In genomic region chr11:62791501-62792192, GRCh38 we compare ENCODE assay signal across 8 cellular contexts. TPM values are rescaled to one million over a fixed set of nuclear protein-coding genes. Genes with fewer than 3 reads are reported as not detected.
DNase-seq lines count a peak whose midpoint lies in the region; ATAC-seq and FAIRE-seq lines count a peak whose summit lies in the region.

A gene with protein sequence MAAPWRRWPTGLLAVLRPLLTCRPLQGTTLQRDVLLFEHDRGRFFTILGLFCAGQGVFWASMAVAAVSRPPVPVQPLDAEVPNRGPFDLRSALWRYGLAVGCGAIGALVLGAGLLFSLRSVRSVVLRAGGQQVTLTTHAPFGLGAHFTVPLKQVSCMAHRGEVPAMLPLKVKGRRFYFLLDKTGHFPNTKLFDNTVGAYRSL (minus strand): TSS chr11:62792006. CDS start chr11:62791994, 12 bp downstream.

- H3K4me1 Mint-ChIP-seq in T-helper 1 cell treated with Interleukin-12 subunit alpha and Interleukin-12 subunit beta and Interleukin-4 antibody, amounts not matched to agents 30 μg/mL and 1 μg/mL, for 36 hours (ENCODE audit: low read depth), result peaks cover 37% of the 10 kb centered on the region

- peak; percentile 68 for ATAC-seq in HG02571 (IDR thresholded peaks at IDR 0.05; ENCODE audit: unreplicated experiment)
- ATAC-seq in left ventricle myocardium superior, result peak; percentile 87

- DNase-seq in NCI-H1105 treated with DMSO at 0.1 percent for 48 hours (lab: John Stamatoyannopoulos, UW), result peak; percentile 76
- peak; percentile 67 for DNase-seq in amniotic epithelial cell (ENCODE audit: low read depth)
- DNase-seq in left ventricle myocardium superior, result peak; percentile 95
- DNase-seq in pulmonary artery endothelial cell (ENCODE audit: low read depth, low spot score), result no peak
- DNase-seq in urothelium cell line (ENCODE audit: low spot score), result peak; percentile 93

- H3K36me3 Mint-ChIP-seq in T-helper 1 cell treated with Interleukin-12 subunit alpha and Interleukin-12 subunit beta and Interleukin-4 antibody, amounts not matched to agents 30 μg/mL and 1 μg/mL, for 36 hours (ENCODE audit: low read depth), result peaks cover 59% of the 10 kb centered on the region

- peak within 1 kb of the TSS; percentile 93 for H3K4me3 Mint-ChIP-seq in T-helper 1 cell treated with Interleukin-12 subunit alpha and Interleukin-12 subunit beta and Interleukin-4 antibody, amounts not matched to agents 30 μg/mL and 1 μg/mL, for 36 hours

- H3K9me3 Mint-ChIP-seq in T-helper 1 cell treated with Interleukin-12 subunit alpha and Interleukin-12 subunit beta and Interleukin-4 antibody, amounts not matched to agents 30 μg/mL and 1 μg/mL, for 36 hours, result no peaks in the 10 kb centered on the region

- intact Hi-C loops in left ventricle myocardium superior (cut with micrococcal nuclease), result no loop called here

- no peak for FAIRE-seq in urothelium cell line (lab: Jason Lieb, UNC)

- peak within 1 kb of the TSS; percentile 91 for H3K4me3 ChIP-seq in GM08714 (ENCODE audit: low read length)

- peak within 1 kb of the TSS; percentile 90 for H3K27ac Mint-ChIP-seq in T-helper 1 cell treated with Interleukin-12 subunit alpha and Interleukin-12 subunit beta and Interleukin-4 antibody, amounts not matched to agents 30 μg/mL and 1 μg/mL, for 36 hours

- H3K27me3 Mint-ChIP-seq in T-helper 1 cell treated with Interleukin-12 subunit alpha and Interleukin-12 subunit beta and Interleukin-4 antibody, amounts not matched to agents 30 μg/mL and 1 μg/mL, for 36 hours (ENCODE audit: low read depth), result no peaks in the 10 kb centered on the region

RNA-seq across cellular contexts. Expression of the gene that starts here (rescaled TPM):
- total RNA-seq in left ventricle myocardium superior (21.7 TPM), pulmonary artery endothelial cell (12.5 and 14.1 TPM in 2 replicates)
